Comparison of ENCODE assay signal across 23 cellular contexts in the genomic region with DNA sequence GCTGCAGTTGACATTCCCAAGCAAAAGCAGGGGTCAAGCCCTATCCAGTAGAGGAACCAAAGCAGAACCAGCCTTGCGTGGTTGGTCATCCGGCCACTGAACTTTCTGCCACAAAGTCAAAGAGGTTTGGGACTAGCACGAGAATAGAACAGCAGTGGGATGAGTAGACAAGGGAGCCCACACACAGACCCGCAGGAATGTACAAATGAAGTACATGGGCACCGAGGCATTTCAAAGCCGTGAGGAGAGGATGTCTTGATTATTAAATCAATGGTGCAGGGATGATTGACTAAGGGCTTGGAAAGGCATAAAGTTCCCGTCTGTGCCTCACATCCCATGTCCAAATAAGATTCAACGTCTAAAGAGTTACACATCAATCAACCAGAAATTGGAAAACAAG.
A peak's percentile ranks its signal among the peaks of the same experiment; 100 is the strongest.
DNase-seq lines count a peak whose midpoint lies in the region; ATAC-seq and TF ChIP-seq lines count a peak whose summit lies in the region.
"Had no signal": no experiment of that assay in that cellular context is flagged by ENCODE, and none has a peak within 500 bp of the region (broad histone marks: within the 10 kb centered on the region; RNA-seq: fewer than 3 reads in every experiment).

No MANE protein-coding gene starts in this region.

- H3K9me2 ChIP-seq in Karpas-422 (replicated peaks; ENCODE audit: insufficient read depth, low read length), result no peaks in the 10 kb centered on the region

- no peak for ATAC-seq in HG03469 (IDR thresholded peaks at IDR 0.05; ENCODE audit: unreplicated experiment)
- ATAC-seq in HG03378 (IDR thresholded peaks at IDR 0.05; ENCODE audit: unreplicated experiment), result no peak
- ATAC-seq: HCT116, HepG2, K562, SK-N-SH treated with all-trans-retinoic acid at 6 μM for 48 hours had no signal

- intact Hi-C loops in stomach (cut with DNase I; ENCODE audit: low total_unique reads), result no loop called here

- 83 to 93% (median 92%) methylated on average over 8 of the region's 8 CpGs for WGBS in stomach, 5 donors

- in situ Hi-C loops in HAP-1 (cut with MboI; ENCODE audit: low sequenced_read_pairs), result no loop called here

- H2AFZ ChIP-seq in Karpas-422 (ENCODE audit: low read length), result no peak overlapping the region

- H3K27me3 ChIP-seq in Karpas-422 (ENCODE audit: low read length) (no peaks in the 10 kb centered on the region), stomach (peaks cover 0 to 63% (median 13%) of the 10 kb centered on the region in 3 donors), HAP-1 (ENCODE audit: low read depth) (no peaks in the 10 kb centered on the region)

- H3K4me3 ChIP-seq in Karpas-422 (ENCODE audit: low read length), result no peak overlapping the region
- H3K4me3 ChIP-seq in stomach, result no peak overlapping the region
- no peak overlapping the region for H3K4me3 ChIP-seq in HAP-1
- H3K4me3 ChIP-seq: K562 had no signal

- no peak for DNase-seq in Karpas-422
- peak; percentile 33 for DNase-seq in hepatic stellate cell (ENCODE audit: low spot score)
- DNase-seq in myocyte (ENCODE audit: low read depth), result peak; percentile 48
- no peak for DNase-seq in stomach
- no peak for DNase-seq in HAP-1 (ENCODE audit: low spot score in 2 of 2)
- DNase-seq: Calu3; CD8-positive, alpha-beta memory T cell; DMS153; DND-41; MV-4-11; NCI-H1105; NCI-H146; NCI-H1930; NCI-H2107; NCI-H524; NCI-H774 had no signal

- TF ChIP-seq CTCF in stomach (IDR thresholded peaks at IDR 0.05), result no peak

- no peak for TF ChIP-seq POLR2A in stomach (IDR thresholded peaks at IDR 0.05)

- TF ChIP-seq EP300 in stomach (IDR thresholded peaks at IDR 0.05), result no peak

- no peak overlapping the region for H3K9ac ChIP-seq in Karpas-422 (ENCODE audit: low read length)

- H4K20me1 ChIP-seq in Karpas-422 (ENCODE audit: insufficient read depth, low read depth, low read length), result no peaks in the 10 kb centered on the region

- H3K27ac ChIP-seq in Karpas-422 (ENCODE audit: low read length) (peak overlapping the region; percentile 96), stomach (no peak overlapping the region)
- H3K27ac ChIP-seq: C4-2B had no signal

- no peaks in the 10 kb centered on the region for H3K79me2 ChIP-seq in Karpas-422 (ENCODE audit: low read length)

- peak overlapping the region; percentile 44 for H3K4me2 ChIP-seq in Karpas-422 (ENCODE audit: low read depth, low read length, poor library complexity, severe bottlenecking)

- no peaks in the 10 kb centered on the region for H3K9me3 ChIP-seq in Karpas-422 (ENCODE audit: low read length)
- no peaks in the 10 kb centered on the region for H3K9me3 ChIP-seq in stomach
- no peaks in the 10 kb centered on the region for H3K9me3 ChIP-seq in HAP-1

- H3K36me3 ChIP-seq in Karpas-422 (ENCODE audit: insufficient read depth, low read length) (no peaks in the 10 kb centered on the region), stomach (no peaks in the 10 kb centered on the region), HAP-1 (replicated peaks) (no peaks in the 10 kb centered on the region)

- peaks cover 59% of the 10 kb centered on the region for H3K4me1 ChIP-seq in Karpas-422 (ENCODE audit: low read length)
- H3K4me1 ChIP-seq in stomach, result peaks cover 0 to 11% (median 5%) of the 10 kb centered on the region in 4 donors
- no peaks in the 10 kb centered on the region for H3K4me1 ChIP-seq in HAP-1

Comparison
In these comparisons a context has a peak if more than half of its experiments do, and no peak if none do; other contexts are left out.
1. DNase-seq: peak in hepatic stellate cell (single experiment) and myocyte (single experiment); none in Karpas-422 (single experiment), stomach (single experiment) and HAP-1 (0 of 2).